15 cellular contexts compared by ENCODE assay signal in the genomic region with DNA sequence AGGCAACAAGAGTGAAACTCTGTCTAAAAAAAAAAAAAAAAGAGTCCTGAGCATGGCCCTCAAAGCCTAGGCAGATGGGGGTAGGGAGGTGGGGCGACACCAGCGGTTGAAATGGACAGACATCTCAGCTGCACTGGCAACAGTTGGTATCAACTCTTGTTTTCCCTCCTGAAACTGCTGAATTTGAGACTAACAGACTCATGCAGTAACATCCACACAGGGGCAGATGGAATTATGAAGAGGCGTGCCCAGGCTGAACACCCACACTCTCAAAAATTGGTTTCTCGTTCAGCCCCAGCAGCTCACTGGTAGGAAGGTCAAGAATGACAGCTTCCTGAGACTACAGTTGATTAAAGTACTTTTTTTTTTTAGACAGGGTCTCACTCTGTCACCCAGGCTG. TPM values are rescaled to one million over a fixed set of nuclear protein-coding genes. Genes with fewer than 3 reads are reported as not detected.
A peak's percentile ranks its signal among the peaks of the same experiment; 100 is the strongest.
DNase-seq lines count a peak whose midpoint lies in the region; TF ChIP-seq lines count a peak whose summit lies in the region.
"Had no signal": no experiment of that assay in that cellular context is flagged by ENCODE, and none has a peak within 500 bp of the region (broad histone marks: within the 10 kb centered on the region; RNA-seq: fewer than 3 reads in every experiment).

No MANE protein-coding gene starts in this region.

- no peak overlapping the region for H3K4me3 Mint-ChIP-seq in activated T-cell treated with anti-CD3 and anti-CD28 coated beads, Interleukin-2, amount 50 U/mL, for 24 hours
- H3K4me3 Mint-ChIP-seq in activated CD4-positive, alpha-beta T cell treated with anti-CD3 and anti-CD28 coated beads, Interleukin-2, amount 10 ng/mL, durations not matched to agents 7 days and 5 days = no peak overlapping the region
- H3K4me3 Mint-ChIP-seq: neural progenitor cell, type B pancreatic cell had no signal

- TF ChIP-seq POLR2A in uterus (IDR thresholded peaks at IDR 0.05) = no peak

- DNase-seq in activated T-cell treated with anti-CD3 and anti-CD28 coated beads, Interleukin-2, amount 50 U/mL, for 24 hours = no peak
- DNase-seq in activated T-cell treated with anti-CD3 and anti-CD28 coated beads, Interleukin-2, amount 50 U/mL, for 1 hour = no peak
- DNase-seq in MV-4-11 (lab: John Stamatoyannopoulos, UW) = peak; percentile 51
- no peak for DNase-seq in activated CD4-positive, alpha-beta T cell treated with anti-CD3 and anti-CD28 coated beads, Interleukin-2, amount 10 ng/mL, durations not matched to agents 7 days and 5 days
- DNase-seq in stimulated activated CD8-positive, alpha-beta memory T cell treated with anti-CD3 and anti-CD28 coated beads, Interleukin-4, amount 100 ng/mL, for 48 hours = peak; percentile 37
- DNase-seq in uterus = no peak
- no peak for DNase-seq in retina
- no peak for DNase-seq in posterior vena cava (ENCODE audit: low spot score)
- DNase-seq: activated CD4-positive, CD25-positive, alpha-beta regulatory T cell; kidney; mesendoderm; stimulated activated CD4-positive, alpha-beta T cell treated with anti-CD3 and anti-CD28 coated beads, Interleukin-2, amount 100 ng/mL, for 48 hours had no signal

- H3K4me3 ChIP-seq in uterus = no peak overlapping the region
- H3K4me3 ChIP-seq: A549, neural progenitor cell had no signal

- H3K27me3 Mint-ChIP-seq in activated T-cell treated with anti-CD3 and anti-CD28 coated beads, Interleukin-2, amount 50 U/mL, for 24 hours = no peaks in the 10 kb centered on the region
- no peaks in the 10 kb centered on the region for H3K27me3 Mint-ChIP-seq in activated CD4-positive, alpha-beta T cell treated with anti-CD3 and anti-CD28 coated beads, Interleukin-2, amount 10 ng/mL, durations not matched to agents 7 days and 5 days
- H3K27me3 Mint-ChIP-seq: type B pancreatic cell had no signal

- H3K27ac ChIP-seq in uterus = no peak overlapping the region
- H3K27ac ChIP-seq: A549, neural progenitor cell had no signal

- H3K9me3 Mint-ChIP-seq in activated T-cell treated with anti-CD3 and anti-CD28 coated beads, Interleukin-2, amount 50 U/mL, for 24 hours = no peaks in the 10 kb centered on the region
- H3K9me3 Mint-ChIP-seq in activated CD4-positive, alpha-beta T cell treated with anti-CD3 and anti-CD28 coated beads, Interleukin-2, amount 10 ng/mL, durations not matched to agents 7 days and 5 days = no peaks in the 10 kb centered on the region
- H3K9me3 Mint-ChIP-seq: neural progenitor cell, type B pancreatic cell had no signal

- intact Hi-C loops in uterus (cut with DNase I; ENCODE audit: low total_unique reads) (no loop called here), posterior vena cava (cut with DNase I) (no loop called here)

- peaks cover 58% of the 10 kb centered on the region for H3K36me3 Mint-ChIP-seq in activated T-cell treated with anti-CD3 and anti-CD28 coated beads, Interleukin-2, amount 50 U/mL, for 24 hours (ENCODE audit: low read depth)
- peaks cover 65% of the 10 kb centered on the region for H3K36me3 Mint-ChIP-seq in activated CD4-positive, alpha-beta T cell treated with anti-CD3 and anti-CD28 coated beads, Interleukin-2, amount 10 ng/mL, durations not matched to agents 7 days and 5 days (ENCODE audit: low read depth)
- H3K36me3 Mint-ChIP-seq: type B pancreatic cell had no signal

- peak overlapping the region; percentile 47 for H3K27ac Mint-ChIP-seq in activated T-cell treated with anti-CD3 and anti-CD28 coated beads, Interleukin-2, amount 50 U/mL, for 24 hours
- peak overlapping the region; percentile 60 for H3K27ac Mint-ChIP-seq in activated CD4-positive, alpha-beta T cell treated with anti-CD3 and anti-CD28 coated beads, Interleukin-2, amount 10 ng/mL, durations not matched to agents 7 days and 5 days
- H3K27ac Mint-ChIP-seq: neural progenitor cell, type B pancreatic cell had no signal

- no peaks in the 10 kb centered on the region for H3K27me3 ChIP-seq in uterus
- H3K27me3 ChIP-seq: neural progenitor cell had no signal

- no peaks in the 10 kb centered on the region for H3K36me3 ChIP-seq in uterus
- H3K36me3 ChIP-seq: neural progenitor cell had no signal

- no peaks in the 10 kb centered on the region for H3K9me3 ChIP-seq in uterus
- H3K9me3 ChIP-seq: A549 had no signal

- CTCF ChIA-PET in activated CD4-positive, alpha-beta T cell treated with anti-CD3 and anti-CD28 coated beads, Interleukin-2, amount 10 ng/mL, durations not matched to agents 7 days and 5 days (lab: Charles Lee) = interaction anchor here (0.6 kb wide), 1 partner anchor 8 kb away, joined by 3 read pairs; no protein-coding TSS in a partner anchor

- H3K4me1 Mint-ChIP-seq in activated T-cell treated with anti-CD3 and anti-CD28 coated beads, Interleukin-2, amount 50 U/mL, for 24 hours (ENCODE audit: low read depth) = peaks cover 82% of the 10 kb centered on the region
- H3K4me1 Mint-ChIP-seq in activated CD4-positive, alpha-beta T cell treated with anti-CD3 and anti-CD28 coated beads, Interleukin-2, amount 10 ng/mL, durations not matched to agents 7 days and 5 days = peaks cover 82% of the 10 kb centered on the region

- TF ChIP-seq CTCF in uterus (IDR thresholded peaks at IDR 0.05) = no peak

- POLR2A ChIA-PET in activated CD4-positive, alpha-beta T cell treated with anti-CD3 and anti-CD28 coated beads, Interleukin-2, amount 10 ng/mL, durations not matched to agents 7 days and 5 days (lab: Charles Lee) = no interaction called here

- H3K4me1 ChIP-seq in uterus = no peaks in the 10 kb centered on the region

RNA-seq across cellular contexts. Expression of gene PBX4, which starts 24.1 kb away (rescaled TPM):
- 10 to 100 TPM; 34.4 to 38.4 TPM for total RNA-seq in activated CD4-positive, alpha-beta T cell treated with anti-CD3 and anti-CD28 coated beads, Interleukin-2, amount 10 ng/mL, durations not matched to agents 7 days and 5 days
- total RNA-seq in uterus (1 to 10 TPM in 3 of 4 donors, not detected in 1; 1.3 to 2.8 (median 1.6) TPM), posterior vena cava (under 1 TPM; 0.29 to 0.93 TPM)

RNA-seq across cellular contexts. Expression of gene LPAR2, which starts 33.6 kb away (rescaled TPM):
- 10 to 100 TPM; 54.1 to 59.4 TPM for total RNA-seq in activated CD4-positive, alpha-beta T cell treated with anti-CD3 and anti-CD28 coated beads, Interleukin-2, amount 10 ng/mL, durations not matched to agents 7 days and 5 days
- total RNA-seq in uterus (1 to 10 TPM in 2 of 4 donors, under 1 TPM in 1, not detected in 1; 0.59 to 5.5 (median 3.8) TPM), posterior vena cava (1 to 10 TPM; 2.0 to 5.5 TPM)

RNA-seq across cellular contexts. Expression of gene GMIP, which starts 49.1 kb away (rescaled TPM):
- total RNA-seq in activated CD4-positive, alpha-beta T cell treated with anti-CD3 and anti-CD28 coated beads, Interleukin-2, amount 10 ng/mL, durations not matched to agents 7 days and 5 days = 100 to 1,000 TPM; 101 to 111 TPM
- total RNA-seq in uterus (10 to 100 TPM in 1 of 4 donors, 1 to 10 TPM in 3; 5.6 to 10.8 (median 8.2) TPM), posterior vena cava (10 to 100 TPM in 1 of 2 donors, 1 to 10 TPM in 1; 8.3 to 11.4 TPM)

RNA-seq across cellular contexts. Expression of gene CILP2, which starts 56.3 kb away (rescaled TPM):
- total RNA-seq in activated CD4-positive, alpha-beta T cell treated with anti-CD3 and anti-CD28 coated beads, Interleukin-2, amount 10 ng/mL, durations not matched to agents 7 days and 5 days = under 1 TPM in 1 of 2 experiments, not detected in 1; 0.25 TPM
- total RNA-seq in uterus = 1 to 10 TPM in 1 of 4 donors, under 1 TPM in 1, not detected in 2; 0.15 to 1.2 TPM
- total RNA-seq in posterior vena cava = 1 to 10 TPM in 1 of 2 donors, under 1 TPM in 1; 0.67 to 2.3 TPM

Comparison
In these comparisons a context has a peak if more than half of its experiments do, and no peak if none do; other contexts are left out.
1. DNase-seq: peak in MV-4-11 (single experiment) and stimulated activated CD8-positive, alpha-beta memory T cell treated with anti-CD3 and anti-CD28 coated beads, Interleukin-4, amount 100 ng/mL, for 48 hours (single experiment); none in activated T-cell treated with anti-CD3 and anti-CD28 coated beads, Interleukin-2, amount 50 U/mL, for 24 hours (single experiment), activated T-cell treated with anti-CD3 and anti-CD28 coated beads, Interleukin-2, amount 50 U/mL, for 1 hour (single experiment), activated CD4-positive, alpha-beta T cell treated with anti-CD3 and anti-CD28 coated beads, Interleukin-2, amount 10 ng/mL, durations not matched to agents 7 days and 5 days (single experiment), uterus (0 of 2), retina (single experiment) and posterior vena cava (single experiment).
2. RNA of gene PBX4, which starts 24.1 kb away (total RNA-seq): 34.4 to 38.4 TPM in activated CD4-positive, alpha-beta T cell treated with anti-CD3 and anti-CD28 coated beads, Interleukin-2, amount 10 ng/mL, durations not matched to agents 7 days and 5 days; 1.3 to 2.8 TPM in uterus and 0.29 to 0.93 TPM in posterior vena cava; every median in the first group is over 4 times any median in the second.
3. RNA of gene LPAR2, which starts 33.6 kb away (total RNA-seq): 54.1 to 59.4 TPM in activated CD4-positive, alpha-beta T cell treated with anti-CD3 and anti-CD28 coated beads, Interleukin-2, amount 10 ng/mL, durations not matched to agents 7 days and 5 days; 2.0 to 5.5 TPM in posterior vena cava and 0.59 to 5.5 TPM in uterus; every median in the first group is over 4 times any median in the second.
4. RNA of gene GMIP, which starts 49.1 kb away (total RNA-seq): 101 to 111 TPM in activated CD4-positive, alpha-beta T cell treated with anti-CD3 and anti-CD28 coated beads, Interleukin-2, amount 10 ng/mL, durations not matched to agents 7 days and 5 days; 8.3 to 11.4 TPM in posterior vena cava and 5.6 to 10.8 TPM in uterus; every median in the first group is over 4 times any median in the second.